In the genomic region with DNA sequence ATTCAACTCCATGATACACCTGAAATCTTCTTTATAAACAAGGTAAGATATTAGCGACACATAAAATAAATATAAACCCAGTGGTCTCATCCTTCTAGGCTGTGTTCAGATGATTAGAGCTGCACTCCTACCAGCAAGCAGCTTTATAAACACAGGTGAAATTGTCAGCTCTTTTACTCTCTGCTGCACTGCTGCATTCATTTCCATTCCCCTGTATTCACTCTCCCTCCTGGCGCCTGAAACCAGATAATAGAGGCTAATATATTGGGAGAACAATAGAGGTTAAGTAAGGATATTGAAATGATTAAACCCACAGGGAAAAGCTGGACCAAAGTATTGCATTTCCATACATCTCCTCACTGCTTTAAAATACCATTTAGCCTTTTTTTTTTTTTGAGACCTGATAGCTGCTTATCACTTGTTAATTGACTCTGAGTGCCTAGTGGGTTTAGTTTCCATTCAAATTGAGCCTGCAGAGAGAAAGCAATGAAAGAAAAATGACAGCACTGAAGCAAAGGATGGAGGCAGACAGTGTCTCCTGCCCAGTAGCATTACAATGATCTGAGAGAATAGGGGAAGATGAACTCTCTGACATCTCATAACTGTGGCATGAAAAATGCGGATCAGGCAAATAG, we compare ENCODE assay signal across 16 cellular contexts.
DNase-seq lines count a peak whose midpoint lies in the region; TF ChIP-seq lines count a peak whose summit lies in the region.
"Had no signal": no experiment of that assay in that cellular context is flagged by ENCODE, and none has a peak within 500 bp of the region (broad histone marks: within the 10 kb centered on the region; RNA-seq: fewer than 3 reads in every experiment).

No MANE protein-coding gene starts in this region.

- POLR2A ChIA-PET in Caco-2 (lab: Charles Lee) = no interaction called here

- H3K27me3 Mint-ChIP-seq in H9 (ENCODE audit: low read depth) (no peaks in the 10 kb centered on the region), Caco-2 (ENCODE audit: insufficient read depth, unreplicated experiment) (no peaks in the 10 kb centered on the region)
- H3K27me3 Mint-ChIP-seq: CD4-positive, CD25-positive, alpha-beta regulatory T cell had no signal

- peaks cover 0 to 1% (median 0%) of the 10 kb centered on the region in 3 experiments; a peak in 3 of 7 replicates for H3K36me3 Mint-ChIP-seq in H9 (ENCODE audit: insufficient read depth in 1 of 3, low read depth in 3 of 3)
- no peaks in the 10 kb centered on the region for H3K36me3 Mint-ChIP-seq in Caco-2 (ENCODE audit: insufficient read depth, unreplicated experiment)
- H3K36me3 Mint-ChIP-seq: CD4-positive, CD25-positive, alpha-beta regulatory T cell had no signal

- H2AK5ac ChIP-seq in H9 (ENCODE audit: insufficient read length, low read length) (no peak overlapping the region), mesendoderm (ENCODE audit: low read length) (no peak overlapping the region)

- H3K79me1 ChIP-seq in H9 (ENCODE audit: insufficient read depth, low read depth, low read length, poor library complexity, severe bottlenecking) (no peaks in the 10 kb centered on the region), mesendoderm (ENCODE audit: low read length) (peaks cover 1% of the 10 kb centered on the region)

- H3K36me3 ChIP-seq in mesendoderm (ENCODE audit: control insufficient read depth, insufficient read depth, low read length) (no peaks in the 10 kb centered on the region), Caco-2 (ENCODE audit: control insufficient read depth, insufficient read depth, low read length) (no peaks in the 10 kb centered on the region), transverse colon (no peaks in the 10 kb centered on the region)
- H3K36me3 ChIP-seq: SJSA1 had no signal

- H2BK5ac ChIP-seq in H9 (ENCODE audit: insufficient read length, low read length) (no peak overlapping the region), mesendoderm (ENCODE audit: low read length) (no peak overlapping the region)

- H2AFZ ChIP-seq in H9 (ENCODE audit: low read length) = no peak overlapping the region
- H2AFZ ChIP-seq: GM23248 had no signal

- H3K23ac ChIP-seq in H9 (ENCODE audit: insufficient read length, low read depth, low read length) (no peak overlapping the region), mesendoderm (ENCODE audit: low read length) (no peak overlapping the region)

- H3K18ac ChIP-seq in H9 (ENCODE audit: insufficient read length, low read depth, low read length) (no peak overlapping the region), mesendoderm (ENCODE audit: low read length) (no peak overlapping the region)

- no peaks in the 10 kb centered on the region for H3K23me2 ChIP-seq in H9 (ENCODE audit: insufficient read length, low read depth, low read length, poor library complexity, severe bottlenecking)

- H3K56ac ChIP-seq in H9 (ENCODE audit: insufficient read length, low read depth, low read length) (no peak overlapping the region), mesendoderm (ENCODE audit: low read length) (no peak overlapping the region)

- H3K27ac Mint-ChIP-seq in H9 (peak overlapping the region in 2 of 3 experiments; percentile 38 to 85; a peak in 2 of 7 replicates), Caco-2 (ENCODE audit: unreplicated experiment) (no peak overlapping the region)
- H3K27ac Mint-ChIP-seq: CD4-positive, CD25-positive, alpha-beta regulatory T cell had no signal

- H2BK120ac ChIP-seq in H9 (ENCODE audit: low read depth, low read length, poor library complexity, severe bottlenecking) (no peak overlapping the region), mesendoderm (ENCODE audit: low read depth, low read length) (no peak overlapping the region)

- BruUV-seq in Caco-2 (replicated peaks; lab: Mats Ljungman, UMichigan) = no TSS peak

- no peak overlapping the region for H3K9ac ChIP-seq in H9 (ENCODE audit: extremely low read depth, insufficient read length, low read length)
- no peak overlapping the region for H3K9ac ChIP-seq in mesendoderm (ENCODE audit: low read length)
- H3K9ac ChIP-seq: GM23248 had no signal

- H2BK20ac ChIP-seq in H9 (ENCODE audit: low read depth, low read length, poor library complexity, severe bottlenecking) = no peak overlapping the region

- H2BK12ac ChIP-seq in H9 (ENCODE audit: insufficient read length, low read depth, low read length) = no peak overlapping the region

- H3K9me3 Mint-ChIP-seq in H9 = no peaks in the 10 kb centered on the region
- no peaks in the 10 kb centered on the region for H3K9me3 Mint-ChIP-seq in Caco-2 (ENCODE audit: unreplicated experiment)

- H3K4me3 Mint-ChIP-seq in H9 (no peak overlapping the region; a peak in 2 of 5 replicates), Caco-2 (ENCODE audit: unreplicated experiment) (no peak overlapping the region)
- H3K4me3 Mint-ChIP-seq: CD4-positive, CD25-positive, alpha-beta regulatory T cell had no signal

- in situ Hi-C loops in transverse colon (cut with MboI; ENCODE audit: low pct_ligation_motif_present in 1 of 4, low pct_unique_long_range_greater_than_20kb in 1 of 4, low sequenced_read_pairs in 3 of 4) = no loop called here

- H3K4me3 ChIP-seq in mesendoderm (ENCODE audit: low read length) (no peak overlapping the region), Caco-2 (ENCODE audit: low read depth, low read length) (no peak overlapping the region), transverse colon (no peak overlapping the region)
- H3K4me3 ChIP-seq: A549, GM12878, GM23248, SJSA1 had no signal

- H4K5ac ChIP-seq in H9 (ENCODE audit: insufficient read length, low read depth, low read length) = no peak overlapping the region
- no peak overlapping the region for H4K5ac ChIP-seq in mesendoderm (ENCODE audit: low read length)

- H3K4me2 ChIP-seq in H9 (ENCODE audit: insufficient read depth, insufficient read length, low read length) (no peak overlapping the region), mesendoderm (ENCODE audit: low read length) (no peak overlapping the region)
- H3K4me2 ChIP-seq: A549 had no signal

- intact Hi-C loops in Caco-2 (cut with micrococcal nuclease; ENCODE audit: unreplicated experiment) = no loop called here
- intact Hi-C loops in transverse colon (cut with DNase I; ENCODE audit: low total_unique reads) = no loop called here

- DNase-seq in H9 (no peak), NCI-H146 treated with DMSO at 0.1 percent for 48 hours (lab: John Stamatoyannopoulos, UW; ENCODE audit: unreplicated experiment) (peak; percentile 98), NCI-H748 (lab: John Stamatoyannopoulos, UW; ENCODE audit: unreplicated experiment) (peak; percentile 65), mesendoderm (peak; percentile 27), AML-193 (lab: John Stamatoyannopoulos, UW) (no peak), Caco-2 (no peak), transverse colon (no peak)
- DNase-seq: CD4-positive, CD25-positive, alpha-beta regulatory T cell; DMS79 treated with DMSO at 0.1 percent for 48 hours; GM23248; Kasumi-1; NCI-H187 treated with DMSO at 0.1 percent for 48 hours; T-helper 1 cell had no signal

- no peaks in the 10 kb centered on the region for H3K79me2 ChIP-seq in H9 (ENCODE audit: insufficient read depth, low read length)
- no peaks in the 10 kb centered on the region for H3K79me2 ChIP-seq in mesendoderm (ENCODE audit: control insufficient read depth, insufficient read depth, low read length)

- no peak overlapping the region for H4K8ac ChIP-seq in H9 (replicated peaks; ENCODE audit: insufficient read length, low read depth, low read length)
- no peak overlapping the region for H4K8ac ChIP-seq in mesendoderm (ENCODE audit: low read depth, low read length)

- H3K4me1 ChIP-seq in H9 (ENCODE audit: insufficient read depth, low read length) (no peaks in the 10 kb centered on the region; the same call in 1 of the 2 replicates), mesendoderm (ENCODE audit: control insufficient read depth, low read depth, low read length) (no peaks in the 10 kb centered on the region), Caco-2 (no peaks in the 10 kb centered on the region), transverse colon (no peaks in the 10 kb centered on the region)
- H3K4me1 ChIP-seq: A549, SJSA1 had no signal

- no peak overlapping the region for H3T11ph ChIP-seq in H9 (ENCODE audit: low read length)

- no peak overlapping the region for H3K14ac ChIP-seq in H9 (ENCODE audit: insufficient read depth, low read length)

- TF ChIP-seq POLR2A in transverse colon (IDR thresholded peaks at IDR 0.05) = no peak

- no CpG with 5 or more reads among the region's 3 CpGs for WGBS in H9 (ENCODE audit: extremely low coverage, insufficient read length, low lambda C conversion rate)
- WGBS in mesendoderm (ENCODE audit: extremely low coverage, insufficient coverage, low lambda C conversion rate) = no CpG with 5 or more reads among the region's 3 CpGs
- WGBS in transverse colon (ENCODE audit: low coverage in 1 of 2), 2 donors = 42 to 67% methylated on average over 1 to 3 of the region's 3 CpGs

- no peaks in the 10 kb centered on the region for H3K27me3 ChIP-seq in H9 (ENCODE audit: insufficient read depth, low read length)
- no peaks in the 10 kb centered on the region for H3K27me3 ChIP-seq in mesendoderm (ENCODE audit: insufficient read depth, low read length, poor library complexity)
- H3K27me3 ChIP-seq in Caco-2 (replicated peaks; ENCODE audit: control insufficient read depth, insufficient read depth, low read length) = no peaks in the 10 kb centered on the region
- no peaks in the 10 kb centered on the region for H3K27me3 ChIP-seq in transverse colon
- H3K27me3 ChIP-seq: SJSA1 had no signal

- no peak overlapping the region for H3K27ac ChIP-seq in H9 (ENCODE audit: insufficient read length, low read depth, low read length)
- H3K27ac ChIP-seq in mesendoderm (ENCODE audit: low read depth, low read length) = no peak overlapping the region
- no peak overlapping the region for H3K27ac ChIP-seq in transverse colon
- H3K27ac ChIP-seq: A549, GM23248, SJSA1 had no signal

- H2BK15ac ChIP-seq in H9 (ENCODE audit: low read depth, low read length) (no peak overlapping the region), mesendoderm (replicated peaks; ENCODE audit: low read depth) (no peak overlapping the region)

- H4K20me1 ChIP-seq in H9 (ENCODE audit: control insufficient read depth, insufficient read depth, insufficient read length) = no peaks in the 10 kb centered on the region

- H3K4ac ChIP-seq in H9 (ENCODE audit: low read depth, low read length) = no peak overlapping the region
- no peak overlapping the region for H3K4ac ChIP-seq in mesendoderm (ENCODE audit: low read depth, low read length)

- CTCF ChIA-PET in Caco-2 (lab: Charles Lee) = no interaction called here

- H3K9me3 ChIP-seq in H9 (ENCODE audit: control insufficient read depth, low read depth, low read length) (no peaks in the 10 kb centered on the region), Caco-2 (no peaks in the 10 kb centered on the region), transverse colon (no peaks in the 10 kb centered on the region)
- H3K9me3 ChIP-seq: A549, SJSA1 had no signal

- TF ChIP-seq EP300 in transverse colon (IDR thresholded peaks at IDR 0.05; ENCODE audit: low read depth) = no peak

- peaks cover 22 to 25% of the 10 kb centered on the region in 2 experiments for H3K4me1 Mint-ChIP-seq in H9
- no peaks in the 10 kb centered on the region for H3K4me1 Mint-ChIP-seq in Caco-2 (ENCODE audit: low read depth, unreplicated experiment)
- H3K4me1 Mint-ChIP-seq: CD4-positive, CD25-positive, alpha-beta regulatory T cell had no signal

- no peak overlapping the region for H4K91ac ChIP-seq in H9 (ENCODE audit: insufficient read length, low read depth, low read length)

- TF ChIP-seq CTCF in H9 (conservative IDR thresholded peaks at IDR 0.05) (no peak), Caco-2 (IDR thresholded peaks at IDR 0.05; ENCODE audit: insufficient read depth in 1 of 2, low read depth in 1 of 2, low read length in 1 of 2, severe bottlenecking in 1 of 2, unreplicated experiment in 1 of 2) (no peak), transverse colon (IDR thresholded peaks at IDR 0.05) (no peak)

Comparison
In these comparisons a context has a peak if more than half of its experiments do, and no peak if none do; other contexts are left out.
1. DNase-seq: peak in NCI-H146 treated with DMSO at 0.1 percent for 48 hours (single experiment), NCI-H748 (single experiment) and mesendoderm (single experiment); none in H9 (single experiment), AML-193 (0 of 2), Caco-2 (0 of 2) and transverse colon (single experiment).